In the genomic region with DNA sequence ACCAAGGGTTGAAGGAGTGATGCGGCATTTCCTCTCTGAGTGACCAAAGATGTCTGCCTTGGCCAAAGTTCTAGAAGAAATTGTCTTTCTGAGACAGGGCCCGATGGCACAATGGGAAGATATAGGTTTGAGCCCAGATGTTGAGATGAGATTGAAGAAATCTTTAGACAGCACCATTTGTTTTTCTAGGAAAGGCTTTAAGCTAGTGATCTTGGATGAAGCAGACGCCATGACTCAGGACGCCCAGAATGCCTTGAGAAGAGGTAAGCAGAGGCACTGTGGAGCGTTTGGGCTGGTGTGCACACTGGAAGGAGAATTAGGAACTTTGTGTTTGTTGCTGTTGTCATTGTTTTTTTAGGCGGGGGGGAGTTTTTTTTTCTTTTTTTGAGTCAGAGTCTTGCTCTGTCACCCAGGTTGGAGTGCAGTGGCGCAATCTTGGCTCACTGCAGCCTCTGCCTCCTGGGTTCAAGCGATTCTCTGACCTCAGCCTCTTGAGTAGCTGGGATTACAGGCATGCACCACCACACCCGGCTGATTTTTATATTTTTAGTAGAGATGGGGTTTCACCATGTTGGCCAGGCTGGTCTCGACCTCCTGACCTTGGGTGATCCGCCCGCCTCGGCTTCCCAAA, we compare ENCODE assay signal across 7 cellular contexts. TPM values are rescaled to one million over a fixed set of nuclear protein-coding genes. Genes with fewer than 3 reads are reported as not detected.
DNase-seq lines count a peak whose midpoint lies in the region; ATAC-seq and TF ChIP-seq lines count a peak whose summit lies in the region.
"Not testable (repeated sequence)": the region's sequence is repeated elsewhere in the genome, so short reads cannot be mapped to it uniquely, and the experiment has no call there.
"Had no signal": no experiment of that assay in that cellular context is flagged by ENCODE, and none has a peak within 500 bp of the region (broad histone marks: within the 10 kb centered on the region; RNA-seq: fewer than 3 reads in every experiment).

No MANE protein-coding gene starts in this region.

- POLR2A ChIA-PET in WTC11 (lab: Charles Lee), result interaction anchor here (1.0 kb wide), 1 partner anchor 11 kb away, joined by 3 read pairs; no protein-coding TSS in a partner anchor

- not testable (repeated sequence) for H3K9me3 Mint-ChIP-seq in WTC11; activated T-cell treated with anti-CD3 and anti-CD28 coated beads, Interleukin-2, amount 50 U/mL, for 72 hours; activated naive CD4-positive, alpha-beta T cell treated with anti-CD3 and anti-CD28 coated beads, Interleukin-2, amount 50 U/mL, for 72 hours; central memory CD8-positive, alpha-beta T cell; glutamatergic neuron (ENCODE audit: unreplicated experiment); stimulated activated effector memory CD8-positive, alpha-beta T cell treated with anti-CD3 and anti-CD28 coated beads, Interleukin-12 subunit alpha, Interleukin-12 subunit beta, amount 100 ng/mL, for 72 hours

- TF ChIP-seq CTCF in WTC11 (IDR thresholded peaks at IDR 0.05); glutamatergic neuron (IDR thresholded peaks at IDR 0.05; ENCODE audit: partially characterized antibody, unreplicated experiment): not testable (repeated sequence)

- CTCF ChIA-PET in WTC11 (lab: Charles Lee), result interaction anchor here (0.6 to 2.0 kb wide), 2 partner anchors 116 to 147 kb away, joined by 5 to 6 read pairs; no protein-coding TSS in a partner anchor

- not testable (repeated sequence) for DNase-seq in WTC11 (ENCODE audit: low spot score); activated T-cell treated with anti-CD3 and anti-CD28 coated beads, Interleukin-2, amount 50 U/mL, for 72 hours; activated naive CD4-positive, alpha-beta T cell treated with anti-CD3 and anti-CD28 coated beads, Interleukin-2, amount 50 U/mL, for 72 hours (ENCODE audit: low spot score in 2 of 2); central memory CD8-positive, alpha-beta T cell (ENCODE audit: low spot score in 2 of 2); glutamatergic neuron; stimulated activated effector memory CD8-positive, alpha-beta T cell treated with anti-CD3 and anti-CD28 coated beads, Interleukin-12 subunit alpha, Interleukin-12 subunit beta, amount 100 ng/mL, for 72 hours (ENCODE audit: low spot score in 2 of 2)

- not testable (repeated sequence) for H3K27me3 Mint-ChIP-seq in WTC11 (ENCODE audit: low read depth); activated T-cell treated with anti-CD3 and anti-CD28 coated beads, Interleukin-2, amount 50 U/mL, for 72 hours (ENCODE audit: low read depth); central memory CD8-positive, alpha-beta T cell; glutamatergic neuron (ENCODE audit: unreplicated experiment)

- peak overlapping the region; percentile 83; the same call in 1 of the 2 replicates for H3K27ac Mint-ChIP-seq in WTC11
- peak overlapping the region; percentile 17 for H3K27ac Mint-ChIP-seq in activated T-cell treated with anti-CD3 and anti-CD28 coated beads, Interleukin-2, amount 50 U/mL, for 72 hours
- peak overlapping the region; percentile 69 to 88 for H3K27ac Mint-ChIP-seq in activated naive CD4-positive, alpha-beta T cell treated with anti-CD3 and anti-CD28 coated beads, Interleukin-2, amount 50 U/mL, for 72 hours
- H3K27ac Mint-ChIP-seq in central memory CD8-positive, alpha-beta T cell (ENCODE audit: low read depth), result peak overlapping the region; percentile 88
- peak overlapping the region; percentile 20 for H3K27ac Mint-ChIP-seq in glutamatergic neuron (ENCODE audit: unreplicated experiment)
- peak overlapping the region; percentile 77 for H3K27ac Mint-ChIP-seq in stimulated activated effector memory CD8-positive, alpha-beta T cell treated with anti-CD3 and anti-CD28 coated beads, Interleukin-12 subunit alpha, Interleukin-12 subunit beta, amount 100 ng/mL, for 72 hours

- H3K36me3 Mint-ChIP-seq in WTC11, result peaks cover 77% of the 10 kb centered on the region
- peaks cover 22 to 36% of the 10 kb centered on the region in 2 donors for H3K36me3 Mint-ChIP-seq in activated T-cell treated with anti-CD3 and anti-CD28 coated beads, Interleukin-2, amount 50 U/mL, for 72 hours (ENCODE audit: insufficient read depth in 2 of 2)
- peaks cover 46 to 68% of the 10 kb centered on the region in 2 donors for H3K36me3 Mint-ChIP-seq in activated naive CD4-positive, alpha-beta T cell treated with anti-CD3 and anti-CD28 coated beads, Interleukin-2, amount 50 U/mL, for 72 hours
- H3K36me3 Mint-ChIP-seq in central memory CD8-positive, alpha-beta T cell (ENCODE audit: insufficient read depth), result peaks cover 45% of the 10 kb centered on the region
- not testable (repeated sequence) for H3K36me3 Mint-ChIP-seq in glutamatergic neuron (ENCODE audit: unreplicated experiment)
- peaks cover 100% of the 10 kb centered on the region for H3K36me3 Mint-ChIP-seq in stimulated activated effector memory CD8-positive, alpha-beta T cell treated with anti-CD3 and anti-CD28 coated beads, Interleukin-12 subunit alpha, Interleukin-12 subunit beta, amount 100 ng/mL, for 72 hours

- not testable (repeated sequence) for H3K4me3 Mint-ChIP-seq in WTC11; activated T-cell treated with anti-CD3 and anti-CD28 coated beads, Interleukin-2, amount 50 U/mL, for 72 hours; central memory CD8-positive, alpha-beta T cell; glutamatergic neuron (ENCODE audit: unreplicated experiment); stimulated activated effector memory CD8-positive, alpha-beta T cell treated with anti-CD3 and anti-CD28 coated beads, Interleukin-12 subunit alpha, Interleukin-12 subunit beta, amount 100 ng/mL, for 72 hours

- H3K4me1 Mint-ChIP-seq in WTC11, result peaks cover 14% of the 10 kb centered on the region
- peaks cover 38% of the 10 kb centered on the region for H3K4me1 Mint-ChIP-seq in activated T-cell treated with anti-CD3 and anti-CD28 coated beads, Interleukin-2, amount 50 U/mL, for 72 hours (ENCODE audit: low read depth)
- not testable (repeated sequence) for H3K4me1 Mint-ChIP-seq in central memory CD8-positive, alpha-beta T cell; glutamatergic neuron (ENCODE audit: low read depth, unreplicated experiment); stimulated activated effector memory CD8-positive, alpha-beta T cell treated with anti-CD3 and anti-CD28 coated beads, Interleukin-12 subunit alpha, Interleukin-12 subunit beta, amount 100 ng/mL, for 72 hours

- not testable (repeated sequence) for ATAC-seq in WTC11; activated T-cell treated with anti-CD3 and anti-CD28 coated beads, Interleukin-2, amount 50 U/mL, for 72 hours (replicated peaks in 1 of 2); activated naive CD4-positive, alpha-beta T cell treated with anti-CD3 and anti-CD28 coated beads, Interleukin-2, amount 50 U/mL, for 72 hours; central memory CD8-positive, alpha-beta T cell (replicated peaks; ENCODE audit: extremely low read depth, poor library complexity, severe bottlenecking); stimulated activated effector memory CD8-positive, alpha-beta T cell treated with anti-CD3 and anti-CD28 coated beads, Interleukin-12 subunit alpha, Interleukin-12 subunit beta, amount 100 ng/mL, for 72 hours

RNA-seq across cellular contexts. Expression of gene RFC5, which starts 5.7 kb away (rescaled TPM):
- total RNA-seq in WTC11 (2021) (34.5 to 35.9 TPM (median 35.2 TPM) in 3 replicates), glutamatergic neuron (ENCODE audit: unreplicated experiment) (8.4 TPM)
- 10 to 100 TPM; 43.3 to 56.6 TPM for total RNA-seq in activated T-cell treated with anti-CD3 and anti-CD28 coated beads, Interleukin-2, amount 50 U/mL, for 72 hours
- 10 to 100 TPM; 69.6 to 88.0 TPM for total RNA-seq in activated naive CD4-positive, alpha-beta T cell treated with anti-CD3 and anti-CD28 coated beads, Interleukin-2, amount 50 U/mL, for 72 hours

RNA-seq across cellular contexts. Expression of gene WSB2, which starts 38.8 kb away (rescaled TPM):
- total RNA-seq in WTC11 (2021), result 59.0 to 74.2 TPM (median 60.5 TPM) in 3 replicates
- 10 to 100 TPM; 41.6 to 69.7 TPM for total RNA-seq in activated T-cell treated with anti-CD3 and anti-CD28 coated beads, Interleukin-2, amount 50 U/mL, for 72 hours
- 10 to 100 TPM; 39.7 to 61.6 TPM for total RNA-seq in activated naive CD4-positive, alpha-beta T cell treated with anti-CD3 and anti-CD28 coated beads, Interleukin-2, amount 50 U/mL, for 72 hours
- total RNA-seq in glutamatergic neuron (ENCODE audit: unreplicated experiment), result 76.4 TPM

RNA-seq across cellular contexts. Expression of gene KSR2, which starts 53.4 kb away (rescaled TPM):
- 2.4 to 2.6 TPM (median 2.4 TPM) in 3 replicates for total RNA-seq in WTC11 (2021)
- under 1 TPM; 0.17 to 0.21 TPM for total RNA-seq in activated T-cell treated with anti-CD3 and anti-CD28 coated beads, Interleukin-2, amount 50 U/mL, for 72 hours
- total RNA-seq in activated naive CD4-positive, alpha-beta T cell treated with anti-CD3 and anti-CD28 coated beads, Interleukin-2, amount 50 U/mL, for 72 hours, result under 1 TPM; 0.02 to 0.04 TPM
- total RNA-seq in glutamatergic neuron (ENCODE audit: unreplicated experiment), result 0.47 TPM
- total RNA-seq: G401 had no signal

Comparison
In these comparisons a context has a peak if more than half of its experiments do, and no peak if none do; other contexts are left out.
1. H3K27ac Mint-ChIP-seq: peak in every context shown above with its lines; median percentile 88 in central memory CD8-positive, alpha-beta T cell; 83 in WTC11; 78 in activated naive CD4-positive, alpha-beta T cell treated with anti-CD3 and anti-CD28 coated beads, Interleukin-2, amount 50 U/mL, for 72 hours; 77 in stimulated activated effector memory CD8-positive, alpha-beta T cell treated with anti-CD3 and anti-CD28 coated beads, Interleukin-12 subunit alpha, Interleukin-12 subunit beta, amount 100 ng/mL, for 72 hours; 20 in glutamatergic neuron; 17 in activated T-cell treated with anti-CD3 and anti-CD28 coated beads, Interleukin-2, amount 50 U/mL, for 72 hours.